Comparison of ENCODE assay signal across 8 cellular contexts in the genomic region with DNA sequence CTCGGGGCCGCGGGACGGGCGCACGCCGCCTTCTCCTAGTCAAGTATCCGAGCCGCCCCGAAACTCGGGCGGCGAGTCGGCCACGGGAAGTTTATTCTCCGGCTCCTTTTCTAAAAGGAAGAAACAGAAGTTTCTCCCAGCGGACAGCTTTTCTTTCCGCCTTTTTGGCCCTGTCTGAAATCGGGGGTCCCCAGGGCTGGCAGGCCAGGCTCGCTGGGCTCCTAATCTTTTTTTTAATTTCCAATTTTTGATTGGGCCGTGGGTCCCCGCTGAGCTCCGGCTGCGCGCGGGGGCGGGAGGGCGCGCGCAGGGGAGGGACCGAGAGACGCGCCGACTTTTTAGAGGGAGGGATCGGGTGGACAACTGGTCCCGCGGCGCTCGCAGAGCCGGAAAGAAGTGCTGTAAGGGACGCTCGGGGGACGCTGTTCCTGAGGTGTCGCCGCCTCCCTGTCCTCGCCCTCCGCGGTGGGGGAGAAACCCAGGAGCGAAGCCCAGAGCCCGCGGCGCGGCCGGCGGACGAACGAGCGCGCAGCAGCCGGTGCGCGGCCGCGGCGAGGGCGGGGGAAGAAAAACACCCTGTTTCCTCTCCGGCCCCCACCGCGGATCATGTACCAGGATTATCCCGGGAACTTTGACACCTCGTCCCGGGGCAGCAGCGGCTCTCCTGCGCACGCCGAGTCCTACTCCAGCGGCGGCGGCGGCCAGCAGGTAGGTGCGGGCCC. TPM values are rescaled to one million over a fixed set of nuclear protein-coding genes. Genes with fewer than 3 reads are reported as not detected.
DNase-seq lines count a peak whose midpoint lies in the region; ATAC-seq and TF ChIP-seq lines count a peak whose summit lies in the region.

No MANE protein-coding gene starts in this region.

- peaks cover 4% of the 10 kb centered on the region; the same call in 1 of the 2 replicates for H4K20me1 ChIP-seq in GM23338 (replicated peaks; ENCODE audit: insufficient read depth)
- peaks cover 40% of the 10 kb centered on the region for H4K20me1 ChIP-seq in hepatocyte (ENCODE audit: insufficient read depth, poor library complexity, severe bottlenecking)

- H3K4me3 Mint-ChIP-seq in GM23338 = no peak overlapping the region; the same call in 1 of the 3 replicates

- no peak for TF ChIP-seq CTCF in AG04449 (IDR thresholded peaks at IDR 0.05; ENCODE audit: insufficient read depth, low read length, missing control alignments)
- no peak for TF ChIP-seq CTCF in GM23338 (conservative IDR thresholded peaks at IDR 0.05; ENCODE audit: low read depth in 2 of 2)
- no peak for TF ChIP-seq CTCF in astrocyte of the cerebellum (IDR thresholded peaks at IDR 0.05; ENCODE audit: low read depth, low read length, missing control alignments)
- no peak for TF ChIP-seq CTCF in hepatocyte (IDR thresholded peaks at IDR 0.05; ENCODE audit: poor library complexity)
- no peak for TF ChIP-seq CTCF in gastrocnemius medialis (IDR thresholded peaks at IDR 0.05 in 4 of 5, conservative IDR thresholded peaks at IDR 0.05 in 1 of 5)

- peaks cover 33% of the 10 kb centered on the region for H3K27me3 Mint-ChIP-seq in GM23338 (ENCODE audit: insufficient read depth, low read depth, poor library complexity)

- intact Hi-C loops in gastrocnemius medialis (cut with DNase I; ENCODE audit: low total_unique reads) = loop anchor here (2.0 to 10.0 kb wide), 3 partner anchors 58 to 722 kb away; a partner anchor contains a TSS

- peak overlapping the region; percentile 95 for H2AFZ ChIP-seq in GM23338
- no peak overlapping the region for H2AFZ ChIP-seq in hepatocyte

- peaks cover 22% of the 10 kb centered on the region for H3K4me1 Mint-ChIP-seq in GM23338

- WGBS in hepatocyte (ENCODE audit: low lambda C conversion rate, missing lambda C conversion rate) = 1% methylated on average over 78 of the region's 81 CpGs

- H3K9me2 ChIP-seq in GM23338 (ENCODE audit: insufficient read depth) (no peaks in the 10 kb centered on the region), hepatocyte (replicated peaks; ENCODE audit: insufficient read depth) (no peaks in the 10 kb centered on the region)

- POLR2A ChIA-PET in AG04449 (lab: Yijun Ruan, JAX) = interaction anchor here (0.6 to 1.3 kb wide), 11 partner anchors 13 to 620 kb away, joined by 3 to 10 read pairs (median 3); no protein-coding TSS in a partner anchor

- CTCF ChIA-PET in AG04449 (lab: Yijun Ruan, JAX) = interaction anchor here (0.8 kb wide), 3 partner anchors 402 to 601 kb away, joined by 3 read pairs; no protein-coding TSS in a partner anchor

- 0 out of 2 replicates have a peak, but pooled peaks cover 12% of the 10 kb centered on the region for H3F3A ChIP-seq in GM23338 (replicated peaks; ENCODE audit: low read depth)

- TF ChIP-seq POLR2A in gastrocnemius medialis (IDR thresholded peaks at IDR 0.05) = no peak

- H3K9me3 Mint-ChIP-seq in GM23338 = no peaks in the 10 kb centered on the region

- in situ Hi-C loops in SK-MEL-5 (cut with HindIII; ENCODE audit: low pct_unique_long_range_greater_than_20kb, low sequenced_read_pairs) = no loop called here
- in situ Hi-C loops in astrocyte of the cerebellum (cut with HindIII; ENCODE audit: low sequenced_read_pairs) = no loop called here
- in situ Hi-C loops in gastrocnemius medialis (cut with MboI; ENCODE audit: low sequenced_read_pairs in 4 of 4) = loop anchor here in 1 of 4 donors (10.0 kb wide), 1 partner anchor 228 kb away; no protein-coding TSS in a partner anchor

- no peaks in the 10 kb centered on the region for H3K79me2 ChIP-seq in GM23338 (replicated peaks; ENCODE audit: insufficient read depth)
- peaks cover 53% of the 10 kb centered on the region for H3K79me2 ChIP-seq in hepatocyte

- H3K4me1 ChIP-seq in GM23338 (ENCODE audit: insufficient read depth) = peaks cover 10% of the 10 kb centered on the region; the same call in 1 of the 2 replicates
- H3K4me1 ChIP-seq in hepatocyte (ENCODE audit: insufficient read depth) = peaks cover 16% of the 10 kb centered on the region
- peaks cover 23 to 25% of the 10 kb centered on the region in 2 donors for H3K4me1 ChIP-seq in gastrocnemius medialis

- H3K27ac Mint-ChIP-seq in GM23338 = no peak overlapping the region

- H3K36me3 ChIP-seq in GM23338 (ENCODE audit: insufficient read depth) (no peaks in the 10 kb centered on the region), hepatocyte (replicated peaks; ENCODE audit: insufficient read depth, low read depth) (no peaks in the 10 kb centered on the region), gastrocnemius medialis (peaks cover 0 to 15% of the 10 kb centered on the region in 2 donors)

- DNase-seq in AG04449 (ENCODE audit: low read depth, low spot score) (no peak), GM23338 (ENCODE audit: low spot score) (peak; percentile 55), SK-MEL-5 (ENCODE audit: low read depth, low spot score) (peak; percentile 46), astrocyte of the cerebellum (ENCODE audit: low read depth) (no peak), hepatocyte (ENCODE audit: low spot score) (peak; percentile 74), gastrocnemius medialis (peak in 1 of 2 donors; percentile 63), glomerular visceral epithelial cell (ENCODE audit: extremely low spot score) (no peak)

- H3K9me3 ChIP-seq in hepatocyte (ENCODE audit: low read depth) (no peaks in the 10 kb centered on the region), gastrocnemius medialis (no peaks in the 10 kb centered on the region)

- H3K27ac ChIP-seq in GM23338 (ENCODE audit: low read depth) (no peak overlapping the region), hepatocyte (peak overlapping the region; percentile 100), gastrocnemius medialis (peak overlapping the region; percentile 98 to 100 (median 99))

- H3K4me3 ChIP-seq in AG04449 (ENCODE audit: low read depth, low read length) = peak overlapping the region; percentile 91
- H3K4me3 ChIP-seq in GM23338 = peak overlapping the region; percentile 96
- H3K4me3 ChIP-seq in astrocyte of the cerebellum (ENCODE audit: low read depth, low read length) = peak overlapping the region; percentile 97
- H3K4me3 ChIP-seq in hepatocyte = peak overlapping the region; percentile 77
- peak overlapping the region; percentile 76 to 97 (median 88) for H3K4me3 ChIP-seq in gastrocnemius medialis

- peak; percentile 1 for ATAC-seq in GM23338
- no peak for ATAC-seq in gastrocnemius medialis
- no peak for ATAC-seq in HG03442 (IDR thresholded peaks at IDR 0.05; ENCODE audit: unreplicated experiment)

- H3K27me3 ChIP-seq in GM23338 (ENCODE audit: insufficient read depth) = peaks cover 67% of the 10 kb centered on the region
- no peaks in the 10 kb centered on the region for H3K27me3 ChIP-seq in hepatocyte
- no peaks in the 10 kb centered on the region for H3K27me3 ChIP-seq in gastrocnemius medialis

- H3K4me2 ChIP-seq in GM23338 (peak overlapping the region; percentile 96), hepatocyte (peak overlapping the region; percentile 71)

- no peaks in the 10 kb centered on the region for H3K36me3 Mint-ChIP-seq in GM23338 (ENCODE audit: low read depth)

TF ChIP-seq in GM23338, 12 proteins besides CTCF, POLR2A, EP300 and RAD21:
- TF ChIP-seq ZNF331 (CRISPR knock-in tag; IDR thresholded peaks at IDR 0.05; ENCODE audit: low read depth) (no peak), ZNF114 (CRISPR knock-in tag; IDR thresholded peaks at IDR 0.05) (no peak), EZH2 (IDR thresholded peaks at IDR 0.05; ENCODE audit: low read depth, unreplicated experiment) (peak; percentile 32), EZH2phosphoT487 (IDR thresholded peaks at IDR 0.05; ENCODE audit: unreplicated experiment) (peak; percentile 37)

RNA-seq across cellular contexts. Expression of a gene that starts 0.6 kb away (rescaled TPM):
- 2.3 and 4.3 TPM in 2 replicates for total RNA-seq in GM23338 (2014; rRNA removed; shearing (Covaris generic))
- polyA plus RNA-seq in GM23338 (2016; fragmentation: Nextera tagmentation; extraction: Ambion mirVana) (0.60 and 0.61 TPM in 2 replicates), hepatocyte (84.0 and 91.1 TPM in 2 replicates)
- total RNA-seq in SK-MEL-5 (2014; rRNA removed; shearing (Covaris generic)) = 16.8 and 19.1 TPM in 2 replicates
- 15.7 and 19.8 TPM in 2 replicates for polyA plus RNA-seq in SK-MEL-5 (2015; cell fraction: cytosol; rRNA removed)
- polyA plus RNA-seq in SK-MEL-5 (2015; cell fraction: nucleus; rRNA removed) = 13.5 and 18.2 TPM in 2 replicates
- total RNA-seq in hepatocyte (148 and 164 TPM in 2 replicates), gastrocnemius medialis (100 to 1,000 TPM; 193 to 214 (median 210) TPM)

Comparison
In these comparisons a context has a peak if more than half of its experiments do, and no peak if none do; other contexts are left out.
1. DNase-seq: peak in GM23338 (single experiment), SK-MEL-5 (single experiment) and hepatocyte (single experiment); none in AG04449 (single experiment), astrocyte of the cerebellum (single experiment) and glomerular visceral epithelial cell (single experiment).
2. Peak in every context shown above with its lines, with median percentiles within 50 percentile points of each other: H3K4me3 ChIP-seq.